Comparison of ENCODE assay signal across 8 cellular contexts in genomic region chr11:64305075-64305690, GRCh38. TPM values are rescaled to one million over a fixed set of nuclear protein-coding genes. Genes with fewer than 3 reads are reported as not detected.
DNase-seq lines count a peak whose midpoint lies in the region; ATAC-seq and TF ChIP-seq lines count a peak whose summit lies in the region.

TSS of gene ESRRA (plus strand) at chr11:64305524. CDS start at chr11:64307180, 1,656 bp downstream.

- CTCF ChIA-PET in AG04450 (lab: Charles Lee): interaction anchor here (0.6 to 5.1 kb wide), 26 partner anchors 10 to 304 kb away, joined by 3 to 125 read pairs (median 5); partner anchors contain the start of genes BAD, FERMT3, FKBP2 and GPR137

- no peak for TF ChIP-seq CTCF in AG04450 (IDR thresholded peaks at IDR 0.05; ENCODE audit: low read depth, low read length)
- no peak for TF ChIP-seq CTCF in VCaP (conservative IDR thresholded peaks at IDR 0.05)

- peak; percentile 79 for ATAC-seq in GM18909 (IDR thresholded peaks at IDR 0.05; ENCODE audit: poor library complexity, unreplicated experiment)
- peak; percentile 70 for ATAC-seq in HG03159 (IDR thresholded peaks at IDR 0.05; ENCODE audit: unreplicated experiment)

- H3K4me3 ChIP-seq in AG04450 (ENCODE audit: low read depth, low read length) (peak within 1 kb of the TSS; percentile 76), iPS-18c (ENCODE audit: insufficient read depth, low read depth, low read length) (peak within 1 kb of the TSS; percentile 67), skeletal muscle tissue (ENCODE audit: low read length in 3 of 3) (peak within 1 kb of the TSS; percentile 84 to 88 (median 86))

- H3K27me3 ChIP-seq in AG04450 (ENCODE audit: control insufficient read depth, insufficient read depth, low read length): peaks cover 7% of the 10 kb centered on the region
- H3K27me3 ChIP-seq in skeletal muscle tissue (ENCODE audit: control insufficient read depth in 3 of 3, insufficient read depth in 3 of 3, low read length in 3 of 3): peaks cover 7 to 23% (median 17%) of the 10 kb centered on the region in 3 donors

- peak within 1 kb of the TSS; percentile 63 to 86 (median 80) for H3K9ac ChIP-seq in skeletal muscle tissue (ENCODE audit: low read depth in 1 of 3, low read length in 3 of 3)

- no peaks in the 10 kb centered on the region; the same call in 1 of the 2 replicates for H3K9me3 ChIP-seq in AG04450 (ENCODE audit: control insufficient read depth, insufficient read depth, low read length)
- H3K9me3 ChIP-seq in iPS-18c (ENCODE audit: control insufficient read depth, insufficient read depth, low read length): no peaks in the 10 kb centered on the region
- no peaks in the 10 kb centered on the region for H3K9me3 ChIP-seq in skeletal muscle tissue (ENCODE audit: control insufficient read depth in 3 of 3, low read length in 3 of 3)

- H3K4me1 ChIP-seq in skeletal muscle tissue (ENCODE audit: control insufficient read depth in 3 of 3, insufficient read depth in 3 of 3, low read length in 3 of 3): peaks cover 23 to 36% (median 33%) of the 10 kb centered on the region in 3 donors

- peaks cover 3 to 4% (median 4%) of the 10 kb centered on the region in 3 donors for H3K36me3 ChIP-seq in skeletal muscle tissue (ENCODE audit: control insufficient read depth in 3 of 3, insufficient read depth in 3 of 3, low read length in 3 of 3)

- H3K27ac ChIP-seq in AG04450 (ENCODE audit: low read depth, low read length) (peak within 1 kb of the TSS; percentile 84), VCaP (peak within 1 kb of the TSS; percentile 95), skeletal muscle tissue (ENCODE audit: low read depth, low read length) (peak within 1 kb of the TSS; percentile 77)

- DNase-seq in AG04450 (ENCODE audit: low read depth, low spot score) (peak; percentile 90), NCI-H2227 (lab: John Stamatoyannopoulos, UW; ENCODE audit: unreplicated experiment) (peak; percentile 100), T47D (ENCODE audit: low read depth in 1 of 2, low spot score in 1 of 2) (peak; percentile 97 to 99)

- POLR2A ChIA-PET in AG04450 (lab: Yijun Ruan, JAX): interaction anchor here (0.6 to 1.3 kb wide), 5 partner anchors 12 to 120 kb away, joined by 3 to 5 read pairs (median 4); partner anchors contain the start of genes PRDX5, STIP1 and TRMT112

- in situ Hi-C loops in T47D (cut with HindIII; ENCODE audit: low pct_unique_long_range_greater_than_20kb, low sequenced_read_pairs): no loop called here

RNA-seq across cellular contexts. Expression of gene ESRRA, which starts in this region (rescaled TPM):
- 5.5 and 7.4 TPM in 2 replicates for polyA plus RNA-seq in AG04450 (2011; rRNA removed)
- polyA minus RNA-seq in AG04450 (2011; rRNA and poly(A)+ RNA removed): 5.6 and 6.0 TPM in 2 replicates
- 35.0 TPM for total RNA-seq in skeletal muscle tissue

Comparison
In these comparisons a context has a peak if more than half of its experiments do, and no peak if none do; other contexts are left out.
1. Peak in every context shown above with its lines: DNase-seq, ATAC-seq, H3K4me3 ChIP-seq and H3K27ac ChIP-seq.